ENCODE assay signal across 18 cellular contexts in genomic region chr12:3061129-3061857, GRCh38. TPM values are rescaled to one million over a fixed set of nuclear protein-coding genes. Genes with fewer than 3 reads are reported as not detected.
DNase-seq lines count a peak whose midpoint lies in the region; ATAC-seq, FAIRE-seq and TF ChIP-seq lines count a peak whose summit lies in the region.
"Had no signal": no experiment of that assay in that cellular context is flagged by ENCODE, and none has a peak within 500 bp of the region (broad histone marks: within the 10 kb centered on the region; RNA-seq: fewer than 3 reads in every experiment).

No MANE protein-coding gene starts in this region.

- TF ChIP-seq CTCF in endothelial cell (IDR thresholded peaks at IDR 0.05; ENCODE audit: unreplicated experiment) (no peak), retinal pigment epithelial cell (conservative IDR thresholded peaks at IDR 0.05; ENCODE audit: low read depth, low read length) (no peak), breast epithelium (IDR thresholded peaks at IDR 0.05) (no peak)

- intact Hi-C loops in left cardiac atrium (cut with DNase I) (no loop called here), breast epithelium (cut with DNase I; ENCODE audit: low total_unique reads) (no loop called here)

- ATAC-seq in T-helper 17 cell (no peak), left cardiac atrium (no peak), HG02588 (IDR thresholded peaks at IDR 0.05; ENCODE audit: unreplicated experiment) (no peak)
- ATAC-seq: activated naive CD4-positive, alpha-beta T cell treated with anti-CD3 and anti-CD28 coated beads, Interleukin-2, amount 50 U/mL, for 72 hours; WTC11 had no signal

- H3K4me3 ChIP-seq in retinal pigment epithelial cell (ENCODE audit: low read length) (no peak overlapping the region), breast epithelium (no peak overlapping the region)
- H3K4me3 ChIP-seq: HAP-1, psoas muscle, upper lobe of left lung had no signal

- H3K27ac ChIP-seq in breast epithelium, result no peak overlapping the region
- H3K27ac ChIP-seq: psoas muscle, upper lobe of left lung had no signal

- H3K4me1 Mint-ChIP-seq in T-helper 17 cell (peaks cover 3% of the 10 kb centered on the region), endothelial cell (ENCODE audit: unreplicated experiment) (peaks cover 5% of the 10 kb centered on the region)
- H3K4me1 Mint-ChIP-seq: CD14-positive monocyte had no signal

- H3K27me3 ChIP-seq in breast epithelium, result no peaks in the 10 kb centered on the region
- H3K27me3 ChIP-seq: upper lobe of left lung had no signal

- H3K4me3 Mint-ChIP-seq in T-helper 17 cell (no peak overlapping the region), endothelial cell (ENCODE audit: unreplicated experiment) (peak overlapping the region; percentile 9)
- H3K4me3 Mint-ChIP-seq: dendritic cell treated with granulocyte-macrophage colony-stimulating factor and Interleukin-4, amounts not matched to agents 40 ng/mL and 50 ng/mL, for 4 days; WTC11 had no signal

- H3K4me1 ChIP-seq in breast epithelium, result no peaks in the 10 kb centered on the region
- H3K4me1 ChIP-seq: HAP-1, upper lobe of left lung had no signal

- peak; percentile 60 for DNase-seq in Daoy (ENCODE audit: low read depth)
- DNase-seq in T-helper 17 cell, result no peak
- DNase-seq in endothelial cell (ENCODE audit: low spot score), result no peak
- peak; percentile 51 for DNase-seq in retinal pigment epithelial cell (ENCODE audit: low read depth)
- no peak for DNase-seq in left cardiac atrium
- DNase-seq in breast epithelium (ENCODE audit: low spot score in 2 of 2), result no peak
- DNase-seq in GM12892 (ENCODE audit: insufficient read length), result no peak
- DNase-seq: NCI-H2029 treated with DMSO at 0.1 percent for 48 hours; psoas muscle; stimulated activated CD4-positive, alpha-beta T cell treated with anti-CD3 and anti-CD28 coated beads, Interleukin-2, amount 100 ng/mL, for 24 hours; upper lobe of left lung had no signal

- TF ChIP-seq POLR2A in breast epithelium (IDR thresholded peaks at IDR 0.05) (no peak), GM12892 (IDR thresholded peaks at IDR 0.05; ENCODE audit: low read depth, low read length) (no peak)

- H3K9me3 Mint-ChIP-seq in endothelial cell (ENCODE audit: unreplicated experiment), result no peaks in the 10 kb centered on the region
- H3K9me3 Mint-ChIP-seq: dendritic cell treated with granulocyte-macrophage colony-stimulating factor and Interleukin-4, amounts not matched to agents 40 ng/mL and 50 ng/mL, for 4 days had no signal

- H3K27ac Mint-ChIP-seq in T-helper 17 cell (peak overlapping the region; percentile 32), endothelial cell (ENCODE audit: unreplicated experiment) (no peak overlapping the region)
- H3K27ac Mint-ChIP-seq: activated naive CD4-positive, alpha-beta T cell treated with anti-CD3 and anti-CD28 coated beads, Interleukin-2, amount 50 U/mL, for 72 hours; dendritic cell treated with granulocyte-macrophage colony-stimulating factor and Interleukin-4, amounts not matched to agents 40 ng/mL and 50 ng/mL, for 4 days; WTC11 had no signal

- H3K27me3 Mint-ChIP-seq in T-helper 17 cell (peaks cover 55% of the 10 kb centered on the region), endothelial cell (ENCODE audit: unreplicated experiment) (peaks cover 7% of the 10 kb centered on the region)

- FAIRE-seq in GM12892 (lab: Jason Lieb, UNC), result no peak
- FAIRE-seq: frontal cortex had no signal

- H3K9me3 ChIP-seq in T-helper 17 cell (ENCODE audit: control insufficient read depth, low read length, poor library complexity, severe bottlenecking) (peaks cover 4% of the 10 kb centered on the region), breast epithelium (no peaks in the 10 kb centered on the region)
- H3K9me3 ChIP-seq: upper lobe of left lung had no signal

- peaks cover 10% of the 10 kb centered on the region for H3K36me3 Mint-ChIP-seq in T-helper 17 cell (ENCODE audit: low read depth)
- H3K36me3 Mint-ChIP-seq in endothelial cell (ENCODE audit: low read depth, unreplicated experiment), result peaks cover 30% of the 10 kb centered on the region
- H3K36me3 Mint-ChIP-seq: activated naive CD4-positive, alpha-beta T cell treated with anti-CD3 and anti-CD28 coated beads, Interleukin-2, amount 50 U/mL, for 72 hours; CD14-positive monocyte had no signal

- no peaks in the 10 kb centered on the region for H3K36me3 ChIP-seq in breast epithelium
- H3K36me3 ChIP-seq: HAP-1, upper lobe of left lung had no signal

RNA-seq across cellular contexts. Expression of gene TSPAN9, which starts 15.9 kb away (rescaled TPM):
- 9.8 and 13.7 TPM in 2 replicates for total RNA-seq in Daoy (2014; rRNA removed; shearing (Covaris generic))
- total RNA-seq in T-helper 17 cell, result 10 to 100 TPM in 1 of 2 donors, 1 to 10 TPM in 1; 1.4 to 24.2 TPM
- 116 TPM for total RNA-seq in endothelial cell (ENCODE audit: unreplicated experiment)
- 100 to 1,000 TPM; 125 to 201 TPM for total RNA-seq in left cardiac atrium
- total RNA-seq in breast epithelium, result 10 to 100 TPM; 16.8 to 44.9 (median 36.9) TPM
- polyA plus RNA-seq in GM12892 (2012; ENCODE audit: missing spikeins), result 0.40 TPM

Comparison
In these comparisons a context has a peak if more than half of its experiments do, and no peak if none do; other contexts are left out.
1. DNase-seq: peak in Daoy (single experiment) and retinal pigment epithelial cell (single experiment); none in T-helper 17 cell (0 of 3), endothelial cell (single experiment), left cardiac atrium (single experiment), breast epithelium (0 of 2) and GM12892 (single experiment).